ENCODE assay signal across 1 cellular context in genomic region chr17:68777243-68777855, GRCh38.
A peak's percentile ranks its signal among the peaks of the same experiment; 100 is the strongest.
TF ChIP-seq lines count a peak whose summit lies in the region.

No MANE protein-coding gene starts in this region.

TF ChIP-seq in HepG2, 621 proteins besides CTCF, POLR2A, EP300 and RAD21 (continued from another document and continues in another):
- TF ChIP-seq ATF4 (CRISPR knock-in tag; IDR thresholded peaks at IDR 0.05) = 0 out of 4 replicates have a peak, but pooled peaks of 1 of the 2 experiments have one; percentile 30
- TF ChIP-seq KLF9 (CRISPR knock-in tag; IDR thresholded peaks at IDR 0.05; ENCODE audit: low read depth) = no peak
- TF ChIP-seq MAF1 (CRISPR knock-in tag; IDR thresholded peaks at IDR 0.05; ENCODE audit: borderline replicate concordance) = no peak
- TF ChIP-seq FOXM1 (CRISPR knock-in tag; IDR thresholded peaks at IDR 0.05) = no peak
- no peak for TF ChIP-seq NPAS2 (CRISPR knock-in tag; IDR thresholded peaks at IDR 0.05; ENCODE audit: borderline replicate concordance)
- no peak for TF ChIP-seq CBX2 (IDR thresholded peaks at IDR 0.05; ENCODE audit: low read depth, low read length)
- TF ChIP-seq CBX2 (CRISPR knock-in tag; IDR thresholded peaks at IDR 0.05; ENCODE audit: low read depth) = no peak
- no peak for TF ChIP-seq ZNF879 (CRISPR knock-in tag; IDR thresholded peaks at IDR 0.05)
- no peak for TF ChIP-seq HNF4G (IDR thresholded peaks at IDR 0.05; ENCODE audit: borderline replicate concordance, low read depth, low read length)
- no peak; the same call in 1 of the 2 replicates for TF ChIP-seq HNF4G (CRISPR knock-in tag; IDR thresholded peaks at IDR 0.05; ENCODE audit: borderline replicate concordance, low read depth)
- TF ChIP-seq XRCC5 (optimal IDR thresholded peaks at IDR 0.05; ENCODE audit: low read length) = peak; percentile 58
- TF ChIP-seq ZNF124 (CRISPR knock-in tag; IDR thresholded peaks at IDR 0.05) = peak; percentile 54; the same call in 1 of the 2 replicates
- no peak for TF ChIP-seq ZNF20 (CRISPR knock-in tag; IDR thresholded peaks at IDR 0.05)
- TF ChIP-seq STAT6 (CRISPR knock-in tag; IDR thresholded peaks at IDR 0.05; ENCODE audit: borderline replicate concordance) = 0 out of 2 replicates have a peak, but pooled peaks have one; percentile 55
- no peak for TF ChIP-seq MTA1 (CRISPR knock-in tag; IDR thresholded peaks at IDR 0.05; ENCODE audit: borderline replicate concordance)
- TF ChIP-seq RFX5 (IDR thresholded peaks at IDR 0.05; ENCODE audit: low read depth, low read length) = no peak
- TF ChIP-seq MYNN (CRISPR knock-in tag; IDR thresholded peaks at IDR 0.05; ENCODE audit: low read depth) = no peak
- 0 out of 2 replicates have a peak, but pooled peaks have one; percentile 57 for TF ChIP-seq ZNF24 (IDR thresholded peaks at IDR 0.05)
- TF ChIP-seq ZNF160 (CRISPR knock-in tag; IDR thresholded peaks at IDR 0.05) = no peak
- TF ChIP-seq ZNF619 (CRISPR knock-in tag; IDR thresholded peaks at IDR 0.05) = no peak
- TF ChIP-seq ZFP37 (CRISPR knock-in tag; IDR thresholded peaks at IDR 0.05; ENCODE audit: borderline replicate concordance) = no peak
- no peak for TF ChIP-seq CBX1 (IDR thresholded peaks at IDR 0.05; ENCODE audit: low read depth)
- TF ChIP-seq SIN3B (IDR thresholded peaks at IDR 0.05; ENCODE audit: low read length) = peak; percentile 19; the same call in 1 of the 2 replicates
- TF ChIP-seq RELA (CRISPR knock-in tag; IDR thresholded peaks at IDR 0.05) = no peak
- no peak for TF ChIP-seq PCBP1 (IDR thresholded peaks at IDR 0.05; ENCODE audit: borderline replicate concordance, low read depth, low read length)
- no peak for TF ChIP-seq RORA (CRISPR knock-in tag; IDR thresholded peaks at IDR 0.05)
- TF ChIP-seq RFXAP (CRISPR knock-in tag; IDR thresholded peaks at IDR 0.05; ENCODE audit: borderline replicate concordance) = no peak
- TF ChIP-seq JUND (CRISPR knock-in tag; IDR thresholded peaks at IDR 0.05) = no peak
- no peak for TF ChIP-seq ZNF354B (CRISPR knock-in tag; IDR thresholded peaks at IDR 0.05)
- TF ChIP-seq ZNF441 (CRISPR knock-in tag; IDR thresholded peaks at IDR 0.05; ENCODE audit: borderline replicate concordance) = no peak
- TF ChIP-seq KLF15 (CRISPR knock-in tag; IDR thresholded peaks at IDR 0.05; ENCODE audit: borderline replicate concordance) = no peak
- no peak for TF ChIP-seq ZEB1 (IDR thresholded peaks at IDR 0.05; ENCODE audit: insufficient replicate concordance, low read depth)
- TF ChIP-seq ZNF335 (CRISPR knock-in tag; IDR thresholded peaks at IDR 0.05) = peak; percentile 38; the same call in 1 of the 2 replicates
- TF ChIP-seq ZBTB37 (CRISPR knock-in tag; IDR thresholded peaks at IDR 0.05) = no peak
- peak; percentile 33; the same call in 1 of the 2 replicates for TF ChIP-seq ARID4A (CRISPR knock-in tag; IDR thresholded peaks at IDR 0.05; ENCODE audit: borderline replicate concordance)
- TF ChIP-seq ZNF281 (CRISPR knock-in tag; IDR thresholded peaks at IDR 0.05; ENCODE audit: borderline replicate concordance) = no peak
- TF ChIP-seq POGZ (CRISPR knock-in tag; IDR thresholded peaks at IDR 0.05) = no peak
- TF ChIP-seq SNAPC5 (CRISPR knock-in tag; IDR thresholded peaks at IDR 0.05; ENCODE audit: borderline replicate concordance) = no peak
- TF ChIP-seq HDAC1 (CRISPR knock-in tag; IDR thresholded peaks at IDR 0.05) = peak; percentile 55; the same call in 1 of the 2 replicates
- 0 out of 2 replicates have a peak, but pooled peaks have one; percentile 69 for TF ChIP-seq ISX (CRISPR knock-in tag; conservative IDR thresholded peaks at IDR 0.05)
- TF ChIP-seq AGO2 (optimal IDR thresholded peaks at IDR 0.05; ENCODE audit: low read depth, low read length) = no peak
- no peak for TF ChIP-seq ZNF589 (CRISPR knock-in tag; conservative IDR thresholded peaks at IDR 0.05)
- no peak for TF ChIP-seq ASH2L (IDR thresholded peaks at IDR 0.05; ENCODE audit: insufficient read length, low read depth, low read length)
- no peak for TF ChIP-seq SRSF9 (IDR thresholded peaks at IDR 0.05; ENCODE audit: borderline replicate concordance, insufficient read depth, low read depth, low read length, poor library complexity, severe bottlenecking)
- peak; percentile 63; the same call in 1 of the 2 replicates for TF ChIP-seq ATF2 (CRISPR knock-in tag; IDR thresholded peaks at IDR 0.05)
- no peak for TF ChIP-seq SKIL (CRISPR knock-in tag; IDR thresholded peaks at IDR 0.05; ENCODE audit: borderline replicate concordance)
